Comparison of ENCODE assay signal across 15 cellular contexts in the genomic region with DNA sequence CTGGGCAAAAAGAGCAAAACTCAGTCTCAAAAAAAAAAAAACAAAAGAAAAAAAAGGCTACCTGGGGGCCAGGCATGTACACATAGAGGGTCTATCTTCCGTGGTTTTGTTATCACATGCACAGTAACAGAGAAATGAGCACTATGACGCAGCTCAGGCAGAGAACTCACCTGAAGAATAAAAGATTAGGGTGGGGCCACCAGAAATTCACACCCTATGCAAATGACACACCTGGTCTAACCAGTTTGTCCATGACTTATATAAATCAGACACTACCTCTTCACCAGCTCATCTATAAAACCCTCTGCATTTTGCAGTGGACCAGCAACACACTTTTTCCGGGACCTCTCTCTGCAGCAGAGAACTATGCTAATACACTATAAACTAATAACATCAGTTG. TPM values are rescaled to one million over a fixed set of nuclear protein-coding genes. Genes with fewer than 3 reads are reported as not detected.
DNase-seq lines count a peak whose midpoint lies in the region; ATAC-seq and TF ChIP-seq lines count a peak whose summit lies in the region.
"Not testable (repeated sequence)": the region's sequence is repeated elsewhere in the genome, so short reads cannot be mapped to it uniquely, and the experiment has no call there.
"Had no signal": no experiment of that assay in that cellular context is flagged by ENCODE, and none has a peak within 500 bp of the region (broad histone marks: within the 10 kb centered on the region; RNA-seq: fewer than 3 reads in every experiment).

No MANE protein-coding gene starts in this region.

- DNase-seq in DMS53 treated with DMSO at 0.1 percent for 48 hours (lab: John Stamatoyannopoulos, UW; ENCODE audit: unreplicated experiment) = peak; percentile 78
- peak; percentile 1 for DNase-seq in NCI-H2029 (lab: John Stamatoyannopoulos, UW)
- DNase-seq in NCI-H526 treated with DMSO at 0.1 percent for 48 hours (lab: John Stamatoyannopoulos, UW) = peak; percentile 96
- peak; percentile 5 for DNase-seq in SIG-M5 treated with dmso at 0.1 percent for 504 hours (lab: John Stamatoyannopoulos, UW; ENCODE audit: unreplicated experiment)
- DNase-seq in left colon = peak in 1 of 2 donors; percentile 5

- H3K27me3 ChIP-seq in esophagus (ENCODE audit: control insufficient read depth in 1 of 2, insufficient read depth in 2 of 2, low read length in 2 of 2) = not testable (repeated sequence)

- TF ChIP-seq CTCF in C4-2B (conservative IDR thresholded peaks at IDR 0.05) = not testable (repeated sequence)

- not testable (repeated sequence) for H3K9me3 ChIP-seq in esophagus (ENCODE audit: control insufficient read depth in 2 of 2, insufficient read depth in 1 of 2, low read depth in 1 of 2, low read length in 1 of 2)

- not testable (repeated sequence) for H3K36me3 ChIP-seq in esophagus (ENCODE audit: control insufficient read depth in 2 of 2, insufficient read depth in 2 of 2, low read length in 1 of 2)

- H3K4me1 ChIP-seq in esophagus (ENCODE audit: control insufficient read depth in 2 of 2, insufficient read depth in 2 of 2, low read length in 1 of 2) = not testable (repeated sequence)

- 29 to 31% methylated on average over 3 of the region's 3 CpGs for WGBS in esophagus, 2 donors

- not testable (repeated sequence) for H3K4me3 ChIP-seq in esophagus (ENCODE audit: low read depth in 1 of 2, low read length in 2 of 2)

- peak; percentile 98 for ATAC-seq in left colon

- intact Hi-C loops in left colon (cut with DNase I, micrococcal nuclease) = not testable (repeated sequence)

- H3K27ac ChIP-seq in C4-2B = peak overlapping the region; percentile 72
- peak overlapping the region; percentile 52 to 64 for H3K27ac ChIP-seq in esophagus (ENCODE audit: low read depth in 2 of 2, low read length in 1 of 2)

RNA-seq across cellular contexts. Expression of a gene that starts 30.5 kb away (rescaled TPM):
- polyA plus RNA-seq in esophagus = under 1 TPM; 0.65 to 0.86 TPM
- 1 to 10 TPM in 1 of 2 donors, under 1 TPM in 1; 0.46 to 1.2 TPM for total RNA-seq in left colon
- total RNA-seq: A172; CD4-positive, CD25-positive, alpha-beta regulatory T cell; LHCN-M2; OCI-LY7; Peyer's patch; SJCRH30 had no signal
- polyA plus RNA-seq: BJ; CD4-positive, CD25-positive, alpha-beta regulatory T cell; H1 had no signal
